In genomic region chr9:128689820-128690683, GRCh38 we compare ENCODE assay signal across 8 cellular contexts. TPM values are rescaled to one million over a fixed set of nuclear protein-coding genes. Genes with fewer than 3 reads are reported as not detected.
DNase-seq lines count a peak whose midpoint lies in the region; ATAC-seq and TF ChIP-seq lines count a peak whose summit lies in the region.

No MANE protein-coding gene starts in this region.

- H3K27ac ChIP-seq in body of pancreas (peak overlapping the region; percentile 49 to 96 (median 84)), skin epidermis (peak overlapping the region; percentile 53 to 94 (median 79))

- H3K4me1 Mint-ChIP-seq in T-cell, result peaks cover 52 to 54% (median 54%) of the 10 kb centered on the region in 3 donors

- ATAC-seq in HG03354 (IDR thresholded peaks at IDR 0.05; ENCODE audit: poor library complexity, severe bottlenecking, unreplicated experiment), result peak; percentile 13
- ATAC-seq in T-cell (replicated peaks in 1 of 4), result peak; percentile 9 to 29 (median 14)
- peak; percentile 6 for ATAC-seq in body of pancreas
- ATAC-seq in HG02938 (IDR thresholded peaks at IDR 0.05; ENCODE audit: unreplicated experiment), result no peak

- intact Hi-C loops in body of pancreas (cut with DNase I), result no loop called here

- H3K27ac Mint-ChIP-seq in T-cell, result peak overlapping the region; percentile 95 to 99

- peaks cover 31% of the 10 kb centered on the region for H3K4me1 ChIP-seq in body of pancreas

- H3K4me3 ChIP-seq in body of pancreas (peak overlapping the region; percentile 48 to 74), skin epidermis (peak overlapping the region; percentile 49 to 87 (median 82))

- peak; percentile 54 for DNase-seq in EL
- peak in 33 of 34 experiments; percentile 7 to 66 (median 50) for DNase-seq in T-cell
- peak; percentile 42 to 57 (median 54) for DNase-seq in body of pancreas
- peak; percentile 76 for DNase-seq in iPS-NIHi11 (ENCODE audit: low spot score)
- no peak for DNase-seq in NCI-H510A (lab: John Stamatoyannopoulos, UW)

- no peaks in the 10 kb centered on the region for H3K9me3 ChIP-seq in body of pancreas

- no peaks in the 10 kb centered on the region for H3K27me3 Mint-ChIP-seq in T-cell

- H3K36me3 ChIP-seq in body of pancreas (replicated peaks in 1 of 2; ENCODE audit: insufficient read depth in 1 of 2, low read depth in 2 of 2), result peaks cover 0 to 12% of the 10 kb centered on the region in 2 donors

- 0% methylated on average over 5 to 64 of the region's 83 CpGs for WGBS in body of pancreas, 2 donors

- H3K36me3 Mint-ChIP-seq in T-cell, result peaks cover 30% of the 10 kb centered on the region

- CTCF ChIA-PET in T-cell (lab: Charles Lee), result interaction anchor here (0.6 to 0.7 kb wide), 5 partner anchors 10 to 1079 kb away, joined by 3 to 4 read pairs (median 3); no protein-coding TSS in a partner anchor

- TF ChIP-seq CTCF in body of pancreas (IDR thresholded peaks at IDR 0.05), result no peak

- no peaks in the 10 kb centered on the region for H3K27me3 ChIP-seq in body of pancreas

- TF ChIP-seq POLR2A in body of pancreas (IDR thresholded peaks at IDR 0.05), result peak in 1 of 3 donors; percentile 18

- no peaks in the 10 kb centered on the region for H3K9me3 Mint-ChIP-seq in T-cell

- peak overlapping the region; percentile 92 to 100 (median 99) for H3K4me3 Mint-ChIP-seq in T-cell

- POLR2A ChIA-PET in T-cell (lab: Charles Lee), result interaction anchor here (0.5 to 1.0 kb wide), 2 partner anchors 27 to 81 kb away, joined by 4 to 5 read pairs; no protein-coding TSS in a partner anchor

RNA-seq across cellular contexts. Expression of gene SET, which starts 1.0 kb away (rescaled TPM):
- total RNA-seq in T-cell, result 100 to 1,000 TPM; 239 to 279 (median 252) TPM
- 10 to 100 TPM; 70.9 to 87.2 TPM for total RNA-seq in body of pancreas

RNA-seq across cellular contexts. Expression of gene PKN3, which starts 12.3 kb away (rescaled TPM):
- total RNA-seq in T-cell (1 to 10 TPM; 2.1 to 4.3 (median 3.7) TPM), body of pancreas (10 to 100 TPM in 1 of 2 donors, 1 to 10 TPM in 1; 4.9 to 10.2 TPM)

RNA-seq across cellular contexts. Expression of gene DYNC2I2, which starts 33.4 kb away (rescaled TPM):
- total RNA-seq in T-cell (10 to 100 TPM in 2 of 5 donors, 1 to 10 TPM in 3; 4.1 to 10.5 (median 8.0) TPM), body of pancreas (10 to 100 TPM; 58.1 to 62.3 TPM)

RNA-seq across cellular contexts. Expression of gene ZDHHC12, which starts 33.9 kb away (rescaled TPM):
- total RNA-seq in T-cell, result 10 to 100 TPM; 22.6 to 32.9 (median 31.4) TPM
- total RNA-seq in body of pancreas, result 10 to 100 TPM; 21.1 to 64.9 TPM

Comparison
In these comparisons a context has a peak if more than half of its experiments do, and no peak if none do; other contexts are left out.
1. RNA of gene DYNC2I2, which starts 33.4 kb away (total RNA-seq): 58.1 to 62.3 TPM in body of pancreas; 4.1 to 10.5 TPM in T-cell; every median in the first group is over 4 times any median in the second.